In the genomic region with DNA sequence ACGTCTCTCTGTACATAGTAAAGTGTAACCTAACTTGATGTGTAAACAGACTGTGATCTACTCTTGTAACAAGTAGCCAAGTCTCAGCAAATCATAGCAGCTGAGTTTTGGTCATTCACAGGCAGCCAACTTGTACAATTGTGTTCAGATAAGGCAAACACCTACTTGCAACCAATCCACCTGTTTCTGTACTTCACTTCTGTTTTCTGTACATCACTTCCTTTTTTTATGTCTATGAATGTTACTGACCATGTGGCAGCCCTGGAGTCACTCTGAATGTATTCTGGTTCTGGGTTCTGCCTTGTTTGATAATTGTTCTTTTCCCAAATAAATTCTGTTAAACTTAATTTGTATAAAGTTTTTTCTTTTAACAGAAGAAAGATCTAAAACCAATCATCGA, we compare ENCODE assay signal across 26 cellular contexts. TPM values are rescaled to one million over a fixed set of nuclear protein-coding genes. Genes with fewer than 3 reads are reported as not detected.
DNase-seq lines count a peak whose midpoint lies in the region; ATAC-seq and TF ChIP-seq lines count a peak whose summit lies in the region.
"Had no signal": no experiment of that assay in that cellular context is flagged by ENCODE, and none has a peak within 500 bp of the region (broad histone marks: within the 10 kb centered on the region; RNA-seq: fewer than 3 reads in every experiment).

No MANE protein-coding gene starts in this region.

- no peak overlapping the region for H3K4me3 Mint-ChIP-seq in stimulated activated naive B cell treated with anti-CD40 and anti-IgM and Interleukin-4, amounts not matched to agents 10 μg/mL and 1 μg/mL and 100 μg/mL, for 72 hours
- H3K4me3 Mint-ChIP-seq in mesothelial cell of epicardium, result no peak overlapping the region
- H3K4me3 Mint-ChIP-seq: activated naive CD8-positive, alpha-beta T cell treated with anti-CD3 and anti-CD28 coated beads for 36 hours; activated T-cell treated with anti-CD3 and anti-CD28 coated beads, Interleukin-2, amount 50 U/mL, for 72 hours; brain; CD14-positive monocyte; stimulated activated naive CD8-positive, alpha-beta T cell treated with anti-CD3 and anti-CD28 coated beads, Interleukin-15, Interleukin-2, amounts not matched to agents 100 ng/mL and 50 ng/mL, for 24 hours had no signal

- DNase-seq in SIG-M5 treated with dmso at 0.1 percent for 504 hours (lab: John Stamatoyannopoulos, UW; ENCODE audit: unreplicated experiment), result peak; percentile 5
- DNase-seq in SIG-M5 (lab: John Stamatoyannopoulos, UW), result no peak
- peak; percentile 19 for DNase-seq in NAMALWA (ENCODE audit: low spot score)
- DNase-seq in stimulated activated naive B cell treated with anti-CD40 and anti-IgM and Interleukin-4, amounts not matched to agents 10 μg/mL and 1 μg/mL and 100 μg/mL, for 72 hours, result no peak
- DNase-seq in NCI-H2107 (lab: John Stamatoyannopoulos, UW), result no peak
- no peak for DNase-seq in activated effector memory CD4-positive, alpha-beta T cell treated with anti-CD3 and anti-CD28 coated beads, Interleukin-2, amount 50 U/mL, for 16 hours
- no peak for DNase-seq in mesothelial cell of epicardium (ENCODE audit: low spot score in 2 of 2, unreplicated experiment in 2 of 2)
- DNase-seq: activated naive CD8-positive, alpha-beta T cell treated with anti-CD3 and anti-CD28 coated beads for 36 hours; activated T-cell treated with anti-CD3 and anti-CD28 coated beads, Interleukin-2, amount 50 U/mL, for 72 hours; cortex of kidney; DMS53; foreskin keratinocyte; IMR-90; left cardiac atrium; midbrain; NCI-H1092 treated with DMSO at 0.1 percent for 48 hours; NCI-H748 treated with DMSO at 0.1 percent for 48 hours; right cardiac atrium; T-helper 1 cell; upper lobe of right lung; WERI-Rb-1 had no signal

- peaks cover 0 to 3% of the 10 kb centered on the region in 2 donors for H3K27me3 Mint-ChIP-seq in stimulated activated naive B cell treated with anti-CD40 and anti-IgM and Interleukin-4, amounts not matched to agents 10 μg/mL and 1 μg/mL and 100 μg/mL, for 72 hours
- no peaks in the 10 kb centered on the region for H3K27me3 Mint-ChIP-seq in mesothelial cell of epicardium (ENCODE audit: low read depth)
- H3K27me3 Mint-ChIP-seq: stimulated activated naive CD8-positive, alpha-beta T cell treated with anti-CD3 and anti-CD28 coated beads, Interleukin-15, Interleukin-2, amounts not matched to agents 100 ng/mL and 50 ng/mL, for 24 hours had no signal

- no peaks in the 10 kb centered on the region for H3K36me3 Mint-ChIP-seq in stimulated activated naive B cell treated with anti-CD40 and anti-IgM and Interleukin-4, amounts not matched to agents 10 μg/mL and 1 μg/mL and 100 μg/mL, for 72 hours
- H3K36me3 Mint-ChIP-seq in mesothelial cell of epicardium, result no peaks in the 10 kb centered on the region
- H3K36me3 Mint-ChIP-seq: brain, CD14-positive monocyte had no signal

- peaks cover 6 to 10% of the 10 kb centered on the region in 2 donors for H3K9me3 Mint-ChIP-seq in stimulated activated naive B cell treated with anti-CD40 and anti-IgM and Interleukin-4, amounts not matched to agents 10 μg/mL and 1 μg/mL and 100 μg/mL, for 72 hours
- peaks cover 14% of the 10 kb centered on the region for H3K9me3 Mint-ChIP-seq in mesothelial cell of epicardium
- H3K9me3 Mint-ChIP-seq: stimulated activated naive CD8-positive, alpha-beta T cell treated with anti-CD3 and anti-CD28 coated beads, Interleukin-15, Interleukin-2, amounts not matched to agents 100 ng/mL and 50 ng/mL, for 24 hours had no signal

- peaks cover 5 to 12% of the 10 kb centered on the region in 2 donors for H3K4me1 Mint-ChIP-seq in stimulated activated naive B cell treated with anti-CD40 and anti-IgM and Interleukin-4, amounts not matched to agents 10 μg/mL and 1 μg/mL and 100 μg/mL, for 72 hours
- H3K4me1 Mint-ChIP-seq in mesothelial cell of epicardium, result no peaks in the 10 kb centered on the region
- H3K4me1 Mint-ChIP-seq: activated naive CD8-positive, alpha-beta T cell treated with anti-CD3 and anti-CD28 coated beads for 36 hours; brain; CD14-positive monocyte had no signal

- peak; percentile 75 for ATAC-seq in HG02885 (IDR thresholded peaks at IDR 0.05; ENCODE audit: poor library complexity, unreplicated experiment)
- ATAC-seq in stimulated activated naive B cell treated with anti-CD40 and anti-IgM and Interleukin-4, amounts not matched to agents 10 μg/mL and 1 μg/mL and 100 μg/mL, for 72 hours (replicated peaks), result peak; percentile 73 to 78
- ATAC-seq: A549; activated T-cell treated with anti-CD3 and anti-CD28 coated beads, Interleukin-2, amount 50 U/mL, for 72 hours; foreskin keratinocyte; left cardiac atrium; right cardiac atrium; upper lobe of right lung had no signal

- TF ChIP-seq CTCF in mesothelial cell of epicardium (IDR thresholded peaks at IDR 0.05; ENCODE audit: unreplicated experiment), result no peak

- H3K27ac Mint-ChIP-seq in stimulated activated naive B cell treated with anti-CD40 and anti-IgM and Interleukin-4, amounts not matched to agents 10 μg/mL and 1 μg/mL and 100 μg/mL, for 72 hours, result no peak overlapping the region
- H3K27ac Mint-ChIP-seq in mesothelial cell of epicardium, result no peak overlapping the region
- H3K27ac Mint-ChIP-seq: activated naive CD8-positive, alpha-beta T cell treated with anti-CD3 and anti-CD28 coated beads for 36 hours; activated T-cell treated with anti-CD3 and anti-CD28 coated beads, Interleukin-2, amount 50 U/mL, for 72 hours; brain; CD14-positive monocyte; stimulated activated naive CD8-positive, alpha-beta T cell treated with anti-CD3 and anti-CD28 coated beads, Interleukin-15, Interleukin-2, amounts not matched to agents 100 ng/mL and 50 ng/mL, for 24 hours had no signal

RNA-seq across cellular contexts. Expression of a gene that starts 26.0 kb away (rescaled TPM):
- 2.8 to 3.8 TPM (median 3.4 TPM) in 3 replicates for total RNA-seq in mesothelial cell of epicardium
- total RNA-seq: IMR-90, upper lobe of right lung had no signal

RNA-seq across cellular contexts. Expression of a gene that starts 47.3 kb away (rescaled TPM):
- not detected in 3 replicates for total RNA-seq in mesothelial cell of epicardium
- total RNA-seq: activated naive CD8-positive, alpha-beta T cell treated with anti-CD3 and anti-CD28 coated beads for 36 hours; activated T-cell treated with anti-CD3 and anti-CD28 coated beads, Interleukin-2, amount 50 U/mL, for 72 hours; foreskin keratinocyte; IMR-90; left cardiac atrium; right cardiac atrium; upper lobe of right lung had no signal

Comparison
In these comparisons a context has a peak if more than half of its experiments do, and no peak if none do; other contexts are left out.
1. DNase-seq: peak in SIG-M5 treated with dmso at 0.1 percent for 504 hours (single experiment) and NAMALWA (single experiment); none in SIG-M5 (single experiment), stimulated activated naive B cell treated with anti-CD40 and anti-IgM and Interleukin-4, amounts not matched to agents 10 μg/mL and 1 μg/mL and 100 μg/mL, for 72 hours (single experiment), NCI-H2107 (single experiment), activated effector memory CD4-positive, alpha-beta T cell treated with anti-CD3 and anti-CD28 coated beads, Interleukin-2, amount 50 U/mL, for 16 hours (single experiment) and mesothelial cell of epicardium (0 of 2).